ENCODE assay signal across 8 cellular contexts in genomic region chr11:22244986-22245592, GRCh38. TPM values are rescaled to one million over a fixed set of nuclear protein-coding genes. Genes with fewer than 3 reads are reported as not detected.
DNase-seq lines count a peak whose midpoint lies in the region; ATAC-seq and TF ChIP-seq lines count a peak whose summit lies in the region.

No MANE protein-coding gene starts in this region.

- no peaks in the 10 kb centered on the region for H4K20me1 ChIP-seq in smooth muscle cell (ENCODE audit: low read depth)

- H3K9me3 ChIP-seq in ascending aorta (no peaks in the 10 kb centered on the region), smooth muscle cell (replicated peaks; ENCODE audit: low read depth) (no peaks in the 10 kb centered on the region)
- no peaks in the 10 kb centered on the region for H3K9me3 ChIP-seq in effector memory CD4-positive, alpha-beta T cell (ENCODE audit: control insufficient read depth, low read length)

- no peak overlapping the region for H2AFZ ChIP-seq in smooth muscle cell (ENCODE audit: low read depth)

- no peaks in the 10 kb centered on the region for H3K27me3 ChIP-seq in ascending aorta
- no peaks in the 10 kb centered on the region for H3K27me3 ChIP-seq in smooth muscle cell (ENCODE audit: low read depth)
- no peaks in the 10 kb centered on the region for H3K27me3 ChIP-seq in effector memory CD4-positive, alpha-beta T cell (replicated peaks; ENCODE audit: control insufficient read depth, insufficient read depth, low read length, poor library complexity, severe bottlenecking)

- H3K79me2 ChIP-seq in smooth muscle cell (ENCODE audit: low read depth) = no peaks in the 10 kb centered on the region

- H3F3A ChIP-seq in smooth muscle cell (ENCODE audit: low read depth) = no peaks in the 10 kb centered on the region

- no peak overlapping the region for H3K9ac ChIP-seq in smooth muscle cell (ENCODE audit: low read depth)

- H3K36me3 ChIP-seq in ascending aorta (no peaks in the 10 kb centered on the region), smooth muscle cell (ENCODE audit: low read depth) (no peaks in the 10 kb centered on the region)
- H3K36me3 ChIP-seq in effector memory CD4-positive, alpha-beta T cell (ENCODE audit: control insufficient read depth, insufficient read depth, low read length) = no peaks in the 10 kb centered on the region

- ATAC-seq in GM19397 (IDR thresholded peaks at IDR 0.05; ENCODE audit: unreplicated experiment) (peak; percentile 97), HG03354 (IDR thresholded peaks at IDR 0.05; ENCODE audit: poor library complexity, severe bottlenecking, unreplicated experiment) (peak; percentile 98)

- H3K4me1 ChIP-seq in ascending aorta (no peaks in the 10 kb centered on the region), smooth muscle cell (ENCODE audit: low read depth) (no peaks in the 10 kb centered on the region)
- no peaks in the 10 kb centered on the region for H3K4me1 ChIP-seq in effector memory CD4-positive, alpha-beta T cell (ENCODE audit: control insufficient read depth, insufficient read depth, low read length, poor library complexity, severe bottlenecking)

- WGBS in smooth muscle cell (ENCODE audit: low lambda C conversion rate) = 12% methylated on average over 4 of the region's 4 CpGs

- DNase-seq in ELF-1 (ENCODE audit: low read depth, low spot score) = peak; percentile 29
- DNase-seq in NCI-H82 treated with DMSO at 0.1 percent for 48 hours (lab: John Stamatoyannopoulos, UW; ENCODE audit: unreplicated experiment) = peak; percentile 7
- DNase-seq in ascending aorta (ENCODE audit: low spot score in 2 of 2) = peak in 1 of 2 donors; percentile 63
- peak; percentile 51 for DNase-seq in iPS DF 4.7 (ENCODE audit: extremely low read depth, low spot score)
- no peak for DNase-seq in smooth muscle cell (lab: John Stamatoyannopoulos, UW; ENCODE audit: unreplicated experiment)
- no peak for DNase-seq in effector memory CD4-positive, alpha-beta T cell

- no peak overlapping the region for H3K27ac ChIP-seq in ascending aorta
- H3K27ac ChIP-seq in smooth muscle cell (ENCODE audit: low read depth) = no peak overlapping the region
- H3K27ac ChIP-seq in effector memory CD4-positive, alpha-beta T cell (ENCODE audit: insufficient read depth, low read length, poor library complexity, severe bottlenecking) = no peak overlapping the region

- H3K4me2 ChIP-seq in smooth muscle cell = no peak overlapping the region

- TF ChIP-seq CTCF in ascending aorta (IDR thresholded peaks at IDR 0.05) (peak in 2 of 3 experiments; percentile 47 to 55), smooth muscle cell (IDR thresholded peaks at IDR 0.05; ENCODE audit: borderline replicate concordance, insufficient read depth, poor library complexity, severe bottlenecking) (peak; percentile 57)

- intact Hi-C loops in ascending aorta (cut with DNase I) = loop anchor here (5.0 kb wide), 1 partner anchor 542 kb away; no protein-coding TSS in a partner anchor

- H3K4me3 ChIP-seq in ascending aorta = no peak overlapping the region
- H3K4me3 ChIP-seq in smooth muscle cell = no peak overlapping the region
- H3K4me3 ChIP-seq in effector memory CD4-positive, alpha-beta T cell (ENCODE audit: insufficient read depth, low read depth, low read length, poor library complexity, severe bottlenecking) = no peak overlapping the region

RNA-seq across cellular contexts. Expression of gene ANO5, which starts 52.2 kb away (rescaled TPM):
- not detected for total RNA-seq in ascending aorta
- 0.18 and 0.27 TPM in 2 replicates for total RNA-seq in smooth muscle cell
- 0.02 TPM in 1 of 2 replicates, not detected in the other for polyA plus RNA-seq in smooth muscle cell

Comparison
In these comparisons a context has a peak if more than half of its experiments do, and no peak if none do; other contexts are left out.
1. DNase-seq: peak in ELF-1 (single experiment), NCI-H82 treated with DMSO at 0.1 percent for 48 hours (single experiment) and iPS DF 4.7 (single experiment); none in smooth muscle cell (single experiment) and effector memory CD4-positive, alpha-beta T cell (0 of 3).